ENCODE assay signal across 26 cellular contexts in the genomic region with DNA sequence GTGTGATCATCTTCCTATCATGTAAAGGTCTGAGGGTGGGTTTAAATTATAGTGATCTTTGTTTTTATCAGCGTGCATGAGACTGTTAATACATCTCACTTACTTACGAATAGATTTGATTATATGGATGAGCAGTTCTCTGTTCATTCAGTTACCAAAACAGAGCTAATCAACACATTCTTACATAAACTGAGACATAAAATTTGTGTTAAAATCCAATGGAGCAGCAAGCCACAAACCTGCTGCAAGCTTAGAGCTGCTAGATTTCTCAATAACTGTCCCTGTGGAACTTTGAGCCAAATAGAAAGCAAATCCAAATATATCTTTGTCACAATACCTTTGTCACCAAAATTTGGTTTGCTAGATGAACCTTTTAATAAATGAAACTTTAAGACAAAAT. TPM values are rescaled to one million over a fixed set of nuclear protein-coding genes. Genes with fewer than 3 reads are reported as not detected.
A peak's percentile ranks its signal among the peaks of the same experiment; 100 is the strongest.
DNase-seq lines count a peak whose midpoint lies in the region; ATAC-seq, FAIRE-seq and TF ChIP-seq lines count a peak whose summit lies in the region.
"Had no signal": no experiment of that assay in that cellular context is flagged by ENCODE, and none has a peak within 500 bp of the region (broad histone marks: within the 10 kb centered on the region; RNA-seq: fewer than 3 reads in every experiment).

No MANE protein-coding gene starts in this region.

- H3K4me1 Mint-ChIP-seq in type B pancreatic cell (ENCODE audit: unreplicated experiment) = no peaks in the 10 kb centered on the region
- H3K4me1 Mint-ChIP-seq: CD4-positive, CD25-positive, alpha-beta regulatory T cell had no signal

- H3K27me3 ChIP-seq in RWPE2 (ENCODE audit: insufficient read depth, poor library complexity, severe bottlenecking) = no peaks in the 10 kb centered on the region
- H3K27me3 ChIP-seq in neuronal stem cell (ENCODE audit: control insufficient read depth in 3 of 3, insufficient read depth in 3 of 3, low read depth in 1 of 3, low read length in 3 of 3) = no peaks in the 10 kb centered on the region
- H3K27me3 ChIP-seq in mesendoderm (ENCODE audit: insufficient read depth, low read length, poor library complexity) = no peaks in the 10 kb centered on the region
- H3K27me3 ChIP-seq: BLaER1 had no signal

- no peak for ATAC-seq in A549
- no peak for ATAC-seq in RWPE2 (ENCODE audit: low read depth)
- no peak for ATAC-seq in GM19452 (IDR thresholded peaks at IDR 0.05; ENCODE audit: unreplicated experiment)
- no peak for ATAC-seq in HG03342 (IDR thresholded peaks at IDR 0.05; ENCODE audit: unreplicated experiment)
- ATAC-seq: GM12878 had no signal

- no peaks in the 10 kb centered on the region for H3K9me3 Mint-ChIP-seq in type B pancreatic cell

- peak overlapping the region; percentile 61 for H3K4me2 ChIP-seq in A549
- no peak overlapping the region for H3K4me2 ChIP-seq in neuronal stem cell (ENCODE audit: insufficient read depth, low read length, poor library complexity, severe bottlenecking)
- no peak overlapping the region for H3K4me2 ChIP-seq in mesendoderm (ENCODE audit: low read length)
- H3K4me2 ChIP-seq: BLaER1, PC-9 had no signal

- H2AK5ac ChIP-seq in neuronal stem cell (ENCODE audit: low read depth, low read length) = no peak overlapping the region
- H2AK5ac ChIP-seq in mesendoderm (ENCODE audit: low read length) = no peak overlapping the region

- CTCF ChIA-PET in A549 (lab: Yijun Ruan, JAX) = interaction anchor here (0.6 kb wide), 1 partner anchor 259 kb away, joined by 3 read pairs; no protein-coding TSS in a partner anchor

- H3K4me3 ChIP-seq in A549 (no peak overlapping the region), RWPE2 (ENCODE audit: severe bottlenecking) (no peak overlapping the region), neuronal stem cell (ENCODE audit: low read length in 2 of 2) (no peak overlapping the region), mesendoderm (ENCODE audit: low read length) (no peak overlapping the region)
- H3K4me3 ChIP-seq: BLaER1, GM12878, PC-9 had no signal

- H3K27ac ChIP-seq in A549 (peak overlapping the region; percentile 64 to 72), RWPE2 (ENCODE audit: poor library complexity, severe bottlenecking) (peak overlapping the region; percentile 66), epithelial cell of prostate (peak overlapping the region; percentile 78), neuronal stem cell (replicated peaks; ENCODE audit: low read length) (no peak overlapping the region), mesendoderm (ENCODE audit: low read depth, low read length) (no peak overlapping the region)
- H3K27ac ChIP-seq: 22Rv1, BLaER1 had no signal

- no peaks in the 10 kb centered on the region for H3K79me1 ChIP-seq in neuronal stem cell (ENCODE audit: low read depth, low read length)
- H3K79me1 ChIP-seq in mesendoderm (ENCODE audit: low read length) = no peaks in the 10 kb centered on the region

- no peak overlapping the region for H3K23ac ChIP-seq in neuronal stem cell (ENCODE audit: low read depth, low read length, poor library complexity)
- no peak overlapping the region for H3K23ac ChIP-seq in mesendoderm (ENCODE audit: low read length)

- H3K27me3 Mint-ChIP-seq in type B pancreatic cell = no peaks in the 10 kb centered on the region
- H3K27me3 Mint-ChIP-seq: CD4-positive, CD25-positive, alpha-beta regulatory T cell had no signal

- H3K4ac ChIP-seq in neuronal stem cell (ENCODE audit: low read length) = no peak overlapping the region
- H3K4ac ChIP-seq in mesendoderm (ENCODE audit: low read depth, low read length) = no peak overlapping the region

- H2BK120ac ChIP-seq in neuronal stem cell (ENCODE audit: low read depth, low read length) (no peak overlapping the region), mesendoderm (ENCODE audit: low read depth, low read length) (no peak overlapping the region)

- no peaks in the 10 kb centered on the region for H3K79me2 ChIP-seq in mesendoderm (ENCODE audit: control insufficient read depth, insufficient read depth, low read length)

- H3K18ac ChIP-seq in neuronal stem cell (ENCODE audit: low read length) = no peak overlapping the region
- no peak overlapping the region for H3K18ac ChIP-seq in mesendoderm (ENCODE audit: low read length)

- H3K9ac ChIP-seq in neuronal stem cell (ENCODE audit: low read depth, low read length, poor library complexity) (no peak overlapping the region), mesendoderm (ENCODE audit: low read length) (no peak overlapping the region)
- H3K9ac ChIP-seq: BLaER1 had no signal

- no peak for TF ChIP-seq RAD21 in A549 (conservative IDR thresholded peaks at IDR 0.05 in 1 of 2, IDR thresholded peaks at IDR 0.05 in 1 of 2)

- peaks cover 24% of the 10 kb centered on the region for H3K4me1 ChIP-seq in A549
- peaks cover 17% of the 10 kb centered on the region for H3K4me1 ChIP-seq in RWPE2 (ENCODE audit: insufficient read depth, poor library complexity, severe bottlenecking)
- peaks cover 0 to 13% of the 10 kb centered on the region in 2 donors for H3K4me1 ChIP-seq in neuronal stem cell (ENCODE audit: control insufficient read depth in 2 of 2, insufficient read depth in 1 of 2, low read depth in 1 of 2, low read length in 2 of 2)
- no peaks in the 10 kb centered on the region for H3K4me1 ChIP-seq in mesendoderm (ENCODE audit: control insufficient read depth, low read depth, low read length)
- H3K4me1 ChIP-seq: BLaER1 had no signal

- POLR2A ChIA-PET in A549 (lab: Yijun Ruan, JAX) = no interaction called here

- no peaks in the 10 kb centered on the region for H3K9me3 ChIP-seq in A549
- no peaks in the 10 kb centered on the region for H3K9me3 ChIP-seq in RWPE2 (ENCODE audit: severe bottlenecking)
- H3K9me3 ChIP-seq in neuronal stem cell (replicated peaks in 1 of 2; ENCODE audit: control insufficient read depth in 2 of 2, insufficient read depth in 1 of 2, low read depth in 1 of 2, low read length in 2 of 2) = peaks cover 0 to 5% of the 10 kb centered on the region in 2 donors
- H3K9me3 ChIP-seq: BLaER1 had no signal

- H4K91ac ChIP-seq in neuronal stem cell (ENCODE audit: low read depth, low read length, poor library complexity) = no peak overlapping the region

- FAIRE-seq in A549 (lab: Jason Lieb, UNC) = no peak
- FAIRE-seq: GM12878, H54 had no signal

- no peak overlapping the region for H2BK12ac ChIP-seq in neuronal stem cell (ENCODE audit: low read length)

- H2BK15ac ChIP-seq in neuronal stem cell (ENCODE audit: low read length) (no peak overlapping the region), mesendoderm (replicated peaks; ENCODE audit: low read depth) (no peak overlapping the region)

- H3K14ac ChIP-seq in neuronal stem cell (ENCODE audit: low read length) = no peak overlapping the region

- no peak overlapping the region for H3K4me3 Mint-ChIP-seq in type B pancreatic cell
- H3K4me3 Mint-ChIP-seq: CD4-positive, CD25-positive, alpha-beta regulatory T cell had no signal

- H3K36me3 ChIP-seq in RWPE2 (ENCODE audit: low read depth) (no peaks in the 10 kb centered on the region), neuronal stem cell (replicated peaks in 1 of 2; ENCODE audit: control insufficient read depth in 2 of 2, insufficient read depth in 2 of 2, low read length in 2 of 2) (no peaks in the 10 kb centered on the region), mesendoderm (ENCODE audit: control insufficient read depth, insufficient read depth, low read length) (no peaks in the 10 kb centered on the region)
- H3K36me3 ChIP-seq: BLaER1 had no signal

- H2AFZ ChIP-seq in neuronal stem cell (ENCODE audit: low read length) = peak overlapping the region; percentile 32
- H2AFZ ChIP-seq: PC-9 had no signal

- DNase-seq in A549 (ENCODE audit: low read depth in 1 of 2, low spot score in 1 of 2) (no peak), RWPE2 (ENCODE audit: low spot score) (no peak), epithelial cell of prostate (ENCODE audit: low read depth, low spot score) (no peak), neuronal stem cell (ENCODE audit: low spot score) (no peak), type B pancreatic cell (ENCODE audit: extremely low spot score, unreplicated experiment) (no peak), mesendoderm (no peak)
- DNase-seq: ACHN; CD4-positive, CD25-positive, alpha-beta regulatory T cell; GDM1; NCI-H1048; NCI-H1417; NCI-H1694; NCI-H2029 treated with DMSO at 0.1 percent for 48 hours; NCI-H446 treated with DMSO at 0.1 percent for 48 hours; NCI-H526; NCI-H82; NK-92 treated with Interleukin-12 subunit alpha and Interleukin-12 subunit beta, amount 100 ng/mL, for 24 hours; PC-9; RPMI8226; SHP77 had no signal

- TF ChIP-seq EP300 in A549 (IDR thresholded peaks at IDR 0.05) = no peak

- no peak overlapping the region for H4K5ac ChIP-seq in mesendoderm (ENCODE audit: low read length)

- TF ChIP-seq CTCF in A549 (IDR thresholded peaks at IDR 0.05) = no peak
- TF ChIP-seq CTCF in RWPE2 (IDR thresholded peaks at IDR 0.05; ENCODE audit: poor library complexity, severe bottlenecking) = no peak
- TF ChIP-seq CTCF in type B pancreatic cell (conservative IDR thresholded peaks at IDR 0.05) = no peak

- no peak for TF ChIP-seq POLR2A in A549 (IDR thresholded peaks at IDR 0.05; ENCODE audit: low read length)

- H2BK5ac ChIP-seq in neuronal stem cell (ENCODE audit: low read length) (no peak overlapping the region), mesendoderm (ENCODE audit: low read length) (no peak overlapping the region)

- WGBS in A549 (ENCODE audit: missing lambda C conversion rate) = 73% methylated on average over 2 of the region's 2 CpGs
- WGBS in neuronal stem cell (ENCODE audit: extremely low coverage in 2 of 2, insufficient read length in 2 of 2, insufficient replicate concordance in 1 of 2), 2 donors = no CpG with 5 or more reads among the region's 2 CpGs
- WGBS in mesendoderm (ENCODE audit: extremely low coverage, insufficient coverage, low lambda C conversion rate) = no CpG with 5 or more reads among the region's 2 CpGs

- H3K36me3 Mint-ChIP-seq in type B pancreatic cell = no peaks in the 10 kb centered on the region
- H3K36me3 Mint-ChIP-seq: CD4-positive, CD25-positive, alpha-beta regulatory T cell had no signal

- no peak overlapping the region for H4K8ac ChIP-seq in neuronal stem cell (ENCODE audit: low read depth, low read length)
- H4K8ac ChIP-seq in mesendoderm (ENCODE audit: low read depth, low read length) = no peak overlapping the region

- H3K56ac ChIP-seq in mesendoderm (ENCODE audit: low read length) = no peak overlapping the region

- H3K27ac Mint-ChIP-seq in type B pancreatic cell = no peak overlapping the region
- H3K27ac Mint-ChIP-seq: CD4-positive, CD25-positive, alpha-beta regulatory T cell had no signal

TF ChIP-seq in A549, 52 proteins besides CTCF, POLR2A, EP300 and RAD21 (continues in another document):
- TF ChIP-seq HDAC2 (IDR thresholded peaks at IDR 0.05) = no peak
- TF ChIP-seq ZC3H11A (IDR thresholded peaks at IDR 0.05) = no peak
- no peak for TF ChIP-seq SMC3 (IDR thresholded peaks at IDR 0.05)

RNA-seq across cellular contexts. Expression of gene NUDT12, which starts 50.1 kb away (rescaled TPM):
- 5.1 and 6.2 TPM in 2 replicates for polyA plus RNA-seq in A549 (2011; rRNA removed)
- 0.49 and 0.62 TPM in 2 replicates for polyA plus RNA-seq in A549 (2012; cell fraction: cytosol; rRNA removed)
- 0.64 and 0.93 TPM in 2 replicates for polyA plus RNA-seq in A549 (2012; cell fraction: nucleus; rRNA removed)
- polyA plus RNA-seq in A549 (2017; fragmentation: RNase III; extraction: RNeasy Plus Mini Kit Qiagen cat#74134 plus additional on column Dnase treatment) = 2.5 to 3.1 TPM (median 3.1 TPM) in 3 replicates
- 0.92 and 1.1 TPM in 2 replicates for polyA minus RNA-seq in A549 (2011; rRNA and poly(A)+ RNA removed)
- 18.7 TPM for polyA plus RNA-seq in neuronal stem cell (2013, experiment 1 of 2)
- 18.4 TPM for polyA plus RNA-seq in neuronal stem cell (2013, experiment 2 of 2)
- total RNA-seq in type B pancreatic cell (ENCODE audit: low replicate concordance) = 13.4 and 15.1 TPM in 2 replicates
- polyA plus RNA-seq in mesendoderm (2013, experiment 1 of 2) = 7.0 TPM
- 6.8 TPM for polyA plus RNA-seq in mesendoderm (2013, experiment 2 of 2)
- total RNA-seq: CD4-positive, CD25-positive, alpha-beta regulatory T cell had no signal

Comparison
In these comparisons a context has a peak if more than half of its experiments do, and no peak if none do; other contexts are left out.
1. H3K27ac ChIP-seq: peak in A549 (2 of 2), RWPE2 (single experiment) and epithelial cell of prostate (single experiment); none in neuronal stem cell (single experiment) and mesendoderm (single experiment).